Comparison of ENCODE assay signal across 8 cellular contexts in the genomic region with DNA sequence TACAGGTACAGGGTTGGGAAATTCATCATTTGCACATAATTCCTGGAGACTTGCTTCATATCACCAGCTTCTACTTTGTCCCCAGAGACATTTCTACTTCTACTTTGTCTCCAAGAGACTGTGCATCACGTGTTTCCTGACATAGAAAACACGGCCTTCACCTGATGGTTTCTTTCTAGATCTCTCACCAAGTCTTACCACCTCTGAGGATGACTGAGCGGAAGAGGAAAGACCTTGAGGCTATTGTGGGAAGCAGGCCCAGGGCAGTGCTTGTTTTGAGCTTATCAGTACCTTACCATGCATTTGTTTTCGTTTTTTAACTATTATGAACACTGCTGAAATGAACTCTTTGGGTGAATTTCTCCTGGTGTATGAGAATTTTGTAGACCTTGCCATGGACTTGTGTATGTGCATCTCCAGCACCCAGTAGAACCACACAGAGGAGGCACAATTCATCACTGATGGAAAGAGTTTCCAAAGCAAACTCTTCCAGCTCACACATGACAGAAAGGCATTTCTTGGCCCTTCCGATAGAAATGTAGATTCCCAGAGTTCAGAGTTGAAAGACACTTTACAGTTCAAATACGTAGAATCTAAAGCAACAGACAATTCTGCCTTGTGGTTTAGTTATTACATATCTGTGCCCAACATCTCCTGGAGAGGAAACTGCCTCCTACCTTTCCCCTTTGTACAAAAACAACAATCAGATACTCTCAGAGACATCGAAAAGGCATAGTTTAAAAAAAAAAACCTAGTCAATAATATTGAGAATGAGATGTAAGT.
DNase-seq lines count a peak whose midpoint lies in the region; ATAC-seq and TF ChIP-seq lines count a peak whose summit lies in the region.

No MANE protein-coding gene starts in this region.

- H3K4me1 Mint-ChIP-seq in activated naive CD8-positive, alpha-beta T cell (ENCODE audit: low read depth): peaks cover 86% of the 10 kb centered on the region

- TF ChIP-seq CTCF in prostate gland (IDR thresholded peaks at IDR 0.05) (no peak), stomach (IDR thresholded peaks at IDR 0.05) (no peak), tibial nerve (IDR thresholded peaks at IDR 0.05) (no peak)

- H3K27me3 ChIP-seq in prostate gland (replicated peaks; ENCODE audit: insufficient read depth) (no peaks in the 10 kb centered on the region), stomach (no peaks in the 10 kb centered on the region), tibial nerve (no peaks in the 10 kb centered on the region)

- 80% methylated on average over 7 of the region's 7 CpGs for WGBS in prostate gland
- WGBS in stomach, 5 donors: 68 to 77% (median 72%) methylated on average over 7 of the region's 7 CpGs
- WGBS in tibial nerve, 2 donors: 80 to 81% methylated on average over 7 of the region's 7 CpGs

- TF ChIP-seq POLR2A in prostate gland (IDR thresholded peaks at IDR 0.05) (no peak), stomach (IDR thresholded peaks at IDR 0.05) (no peak), tibial nerve (IDR thresholded peaks at IDR 0.05) (no peak)

- intact Hi-C loops in prostate gland (cut with DNase I): no loop called here
- intact Hi-C loops in stomach (cut with DNase I; ENCODE audit: low total_unique reads): no loop called here

- H3K36me3 Mint-ChIP-seq in activated naive CD8-positive, alpha-beta T cell: peaks cover 5% of the 10 kb centered on the region

- no peaks in the 10 kb centered on the region for H3K9me3 Mint-ChIP-seq in activated naive CD8-positive, alpha-beta T cell (ENCODE audit: low read depth)

- H3K36me3 ChIP-seq in prostate gland (no peaks in the 10 kb centered on the region), stomach (no peaks in the 10 kb centered on the region), tibial nerve (no peaks in the 10 kb centered on the region)

- DNase-seq in T follicular helper cell (ENCODE audit: low read depth): peak; percentile 70
- DNase-seq in stimulated activated CD8-positive, alpha-beta memory T cell treated with anti-CD3 and anti-CD28 coated beads, Interleukin-7, amount 100 ng/mL, for 4 hours (ENCODE audit: low read depth in 2 of 2): peak; percentile 44 to 49
- DNase-seq in prostate gland (ENCODE audit: low spot score): no peak
- no peak for DNase-seq in stomach
- no peak for DNase-seq in occipital lobe (lab: John Stamatoyannopoulos, UW)
- no peak for DNase-seq in tibial nerve (ENCODE audit: low spot score in 2 of 2)

- H3K4me3 ChIP-seq in prostate gland (no peak overlapping the region), stomach (no peak overlapping the region), tibial nerve (no peak overlapping the region)

- TF ChIP-seq EP300 in stomach (IDR thresholded peaks at IDR 0.05) (no peak), tibial nerve (IDR thresholded peaks at IDR 0.05) (no peak)

- H3K4me1 ChIP-seq in prostate gland (replicated peaks): no peaks in the 10 kb centered on the region
- no peaks in the 10 kb centered on the region for H3K4me1 ChIP-seq in stomach
- no peaks in the 10 kb centered on the region for H3K4me1 ChIP-seq in tibial nerve

- H3K27ac Mint-ChIP-seq in activated naive CD8-positive, alpha-beta T cell: peak overlapping the region; percentile 76

- no peaks in the 10 kb centered on the region for H3K27me3 Mint-ChIP-seq in activated naive CD8-positive, alpha-beta T cell

- peak overlapping the region; percentile 65 for H3K4me3 Mint-ChIP-seq in activated naive CD8-positive, alpha-beta T cell

- ATAC-seq in GM21390 (IDR thresholded peaks at IDR 0.05; ENCODE audit: unreplicated experiment): peak; percentile 84

- H3K9me3 ChIP-seq in prostate gland (no peaks in the 10 kb centered on the region), stomach (no peaks in the 10 kb centered on the region), tibial nerve (no peaks in the 10 kb centered on the region)

- H3K27ac ChIP-seq in prostate gland (no peak overlapping the region), stomach (peak overlapping the region in 2 of 5 donors; percentile 23 to 29), tibial nerve (no peak overlapping the region)

Comparison
In these comparisons a context has a peak if more than half of its experiments do, and no peak if none do; other contexts are left out.
1. DNase-seq: peak in T follicular helper cell (single experiment) and stimulated activated CD8-positive, alpha-beta memory T cell treated with anti-CD3 and anti-CD28 coated beads, Interleukin-7, amount 100 ng/mL, for 4 hours (2 of 2); none in prostate gland (single experiment), stomach (single experiment), occipital lobe (single experiment) and tibial nerve (0 of 2).